ENCODE assay signal across 13 cellular contexts in the genomic region with DNA sequence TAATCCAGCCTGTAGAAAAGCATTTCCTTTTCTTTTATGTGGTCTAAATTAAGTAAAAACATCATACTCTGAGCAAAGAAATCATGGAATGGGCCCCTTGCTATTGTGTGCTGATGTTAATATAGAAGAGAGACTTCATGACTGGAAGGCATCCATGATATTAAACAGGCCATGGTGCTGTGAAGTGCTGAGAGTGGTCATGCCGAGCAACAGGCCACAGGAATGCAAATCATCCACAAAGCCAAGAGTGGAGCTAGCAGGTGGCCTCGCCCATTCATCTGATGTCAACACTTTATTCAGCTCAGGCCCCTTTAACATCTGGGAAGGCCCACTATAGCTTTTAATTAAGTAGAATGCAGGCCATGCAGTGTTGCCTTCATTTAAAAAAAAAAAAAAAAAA.
DNase-seq lines count a peak whose midpoint lies in the region; ATAC-seq, FAIRE-seq and TF ChIP-seq lines count a peak whose summit lies in the region.
"Had no signal": no experiment of that assay in that cellular context is flagged by ENCODE, and none has a peak within 500 bp of the region (broad histone marks: within the 10 kb centered on the region; RNA-seq: fewer than 3 reads in every experiment).

No MANE protein-coding gene starts in this region.

- no peaks in the 10 kb centered on the region for H3K79me2 ChIP-seq in neural progenitor cell (ENCODE audit: low read depth)

- H3K9me3 ChIP-seq in neural progenitor cell (ENCODE audit: low read depth): no peaks in the 10 kb centered on the region
- H3K9me3 ChIP-seq in T-helper 17 cell (ENCODE audit: control insufficient read depth, low read length, poor library complexity, severe bottlenecking): no peaks in the 10 kb centered on the region

- peaks cover 11% of the 10 kb centered on the region for H3K9me3 Mint-ChIP-seq in neural progenitor cell

- no peak overlapping the region for H3K9ac ChIP-seq in neural progenitor cell

- H3K27me3 Mint-ChIP-seq in neural progenitor cell (ENCODE audit: insufficient read depth, low read depth): no peaks in the 10 kb centered on the region
- no peaks in the 10 kb centered on the region for H3K27me3 Mint-ChIP-seq in T-helper 17 cell

- peaks cover 17% of the 10 kb centered on the region for H3K4me1 ChIP-seq in neural progenitor cell

- H3K36me3 Mint-ChIP-seq in neural progenitor cell (peaks cover 1% of the 10 kb centered on the region), T-helper 17 cell (ENCODE audit: low read depth) (no peaks in the 10 kb centered on the region)

- peak; percentile 3 for DNase-seq in GM03348 (ENCODE audit: low spot score)
- DNase-seq in RCC 7860 (ENCODE audit: low spot score): peak; percentile 5
- peak; percentile 55 for DNase-seq in fibroblast of pulmonary artery (ENCODE audit: low read depth)
- DNase-seq in neural progenitor cell (ENCODE audit: low spot score): peak; percentile 79
- DNase-seq in omental fat pad (ENCODE audit: low spot score): no peak
- DNase-seq in NCI-H510A (lab: John Stamatoyannopoulos, UW): no peak
- no peak for DNase-seq in T-helper 17 cell
- DNase-seq: activated T-cell treated with anti-CD3 and anti-CD28 coated beads for 4 hours; NCI-H524 treated with DMSO at 0.1 percent for 48 hours; small intestine; stimulated activated naive CD4-positive, alpha-beta T cell had no signal

- no peaks in the 10 kb centered on the region for H4K20me1 ChIP-seq in neural progenitor cell (ENCODE audit: low read depth)

- H3K4me2 ChIP-seq in neural progenitor cell: peak overlapping the region; percentile 48

- no peaks in the 10 kb centered on the region for H3F3A ChIP-seq in neural progenitor cell (ENCODE audit: low read depth)

- no peak for FAIRE-seq in RCC 7860 (lab: Jason Lieb, UNC)
- FAIRE-seq: colon, small intestine had no signal

- no peak for ATAC-seq in omental fat pad (ENCODE audit: low FRiP score)
- ATAC-seq in T-helper 17 cell: no peak
- no peak for ATAC-seq in GM18517 (IDR thresholded peaks at IDR 0.05; ENCODE audit: unreplicated experiment)

- H3K27me3 ChIP-seq in neural progenitor cell: no peaks in the 10 kb centered on the region

- H3K27ac Mint-ChIP-seq in neural progenitor cell (peak overlapping the region; percentile 92), T-helper 17 cell (no peak overlapping the region)

- H3K4me3 Mint-ChIP-seq in neural progenitor cell: no peak overlapping the region
- no peak overlapping the region for H3K4me3 Mint-ChIP-seq in T-helper 17 cell

- no peaks in the 10 kb centered on the region for H3K36me3 ChIP-seq in neural progenitor cell

- no peak for TF ChIP-seq CTCF in fibroblast of pulmonary artery (IDR thresholded peaks at IDR 0.05; ENCODE audit: low read length, missing control alignments)
- TF ChIP-seq CTCF in neural progenitor cell (IDR thresholded peaks at IDR 0.05): no peak
- TF ChIP-seq CTCF in omental fat pad (IDR thresholded peaks at IDR 0.05): no peak

- peaks cover 27% of the 10 kb centered on the region for H3K4me1 Mint-ChIP-seq in neural progenitor cell
- no peaks in the 10 kb centered on the region for H3K4me1 Mint-ChIP-seq in T-helper 17 cell

- H2AFZ ChIP-seq in neural progenitor cell (replicated peaks): no peak overlapping the region

- H3K27ac ChIP-seq in neural progenitor cell: peak overlapping the region; percentile 1

- no peak overlapping the region for H3K4me3 ChIP-seq in fibroblast of pulmonary artery (replicated peaks; ENCODE audit: low read depth, low read length)
- H3K4me3 ChIP-seq in neural progenitor cell: no peak overlapping the region

Comparison
In these comparisons a context has a peak if more than half of its experiments do, and no peak if none do; other contexts are left out.
1. DNase-seq: peak in GM03348 (single experiment), RCC 7860 (single experiment), fibroblast of pulmonary artery (single experiment) and neural progenitor cell (single experiment); none in omental fat pad (single experiment), NCI-H510A (single experiment) and T-helper 17 cell (0 of 3).